Comparison of ENCODE assay signal across 9 cellular contexts in genomic region chr1:12618661-12619395, GRCh38. TPM values are rescaled to one million over a fixed set of nuclear protein-coding genes. Genes with fewer than 3 reads are reported as not detected.
A peak's percentile ranks its signal among the peaks of the same experiment; 100 is the strongest.
DNase-seq lines count a peak whose midpoint lies in the region; ATAC-seq and TF ChIP-seq lines count a peak whose summit lies in the region.
"Had no signal": no experiment of that assay in that cellular context is flagged by ENCODE, and none has a peak within 500 bp of the region (broad histone marks: within the 10 kb centered on the region; RNA-seq: fewer than 3 reads in every experiment).

No MANE protein-coding gene starts in this region.

- peaks cover 51 to 57% of the 10 kb centered on the region in 2 donors for H3K4me1 Mint-ChIP-seq in natural killer cell treated with Interleukin-12 subunit alpha and Interleukin-12 subunit beta and Interleukin-15 and Interleukin-18, amount 100 ng/mL, for 72 hours (ENCODE audit: low read depth in 2 of 2)

- no peak for TF ChIP-seq CTCF in GM12864 (IDR thresholded peaks at IDR 0.05; ENCODE audit: low read depth, low read length, missing control alignments)
- TF ChIP-seq CTCF in stomach (IDR thresholded peaks at IDR 0.05): no peak

- H3K4me3 ChIP-seq in GM12864 (ENCODE audit: low read depth, low read length): peak overlapping the region; percentile 50
- H3K4me3 ChIP-seq in NT2/D1 (ENCODE audit: insufficient read length, low read depth): peak overlapping the region; percentile 76
- H3K4me3 ChIP-seq in stomach: peak overlapping the region; percentile 73 to 84 (median 77)

- H3K27me3 ChIP-seq in NT2/D1 (ENCODE audit: insufficient read depth, insufficient read length): no peaks in the 10 kb centered on the region
- H3K27me3 ChIP-seq in stomach: peaks cover 0 to 7% (median 0%) of the 10 kb centered on the region in 3 donors

- peaks cover 9% of the 10 kb centered on the region for H3K4me1 ChIP-seq in NT2/D1 (ENCODE audit: insufficient read depth, insufficient read length)
- H3K4me1 ChIP-seq in stomach: peaks cover 44 to 79% (median 77%) of the 10 kb centered on the region in 4 donors

- peaks cover 4% of the 10 kb centered on the region for H3K36me3 Mint-ChIP-seq in natural killer cell treated with Interleukin-12 subunit alpha and Interleukin-12 subunit beta and Interleukin-15 and Interleukin-18, amount 100 ng/mL, for 72 hours

- no peaks in the 10 kb centered on the region for H3K36me3 ChIP-seq in NT2/D1 (ENCODE audit: insufficient read depth, insufficient read length, low read length)
- H3K36me3 ChIP-seq in stomach: no peaks in the 10 kb centered on the region

- peak overlapping the region; percentile 95 for H3K9ac ChIP-seq in NT2/D1 (ENCODE audit: insufficient read length, low read depth)

- ATAC-seq in natural killer cell treated with Interleukin-12 subunit alpha and Interleukin-12 subunit beta and Interleukin-15 and Interleukin-18, amount 100 ng/mL, for 72 hours: peak; percentile 47 to 64
- ATAC-seq in HG02885 (IDR thresholded peaks at IDR 0.05; ENCODE audit: poor library complexity, unreplicated experiment) (no peak), HG03460 (IDR thresholded peaks at IDR 0.05; ENCODE audit: unreplicated experiment) (no peak)

- DNase-seq in GM12864 (ENCODE audit: low read depth): no peak
- DNase-seq in NT2/D1 (ENCODE audit: low read depth, low spot score): peak; percentile 78
- DNase-seq in activated T-cell treated with anti-CD3 and anti-CD28 coated beads, Interleukin-2, amount 50 U/mL, for 48 hours: peak; percentile 81 to 84
- peak; percentile 47 for DNase-seq in fibroblast of gingiva (ENCODE audit: low read depth)
- DNase-seq in natural killer cell treated with Interleukin-12 subunit alpha and Interleukin-12 subunit beta and Interleukin-15 and Interleukin-18, amount 100 ng/mL, for 72 hours (ENCODE audit: low spot score): peak; percentile 81
- peak; percentile 65 for DNase-seq in stomach

- TF ChIP-seq EP300 in stomach (IDR thresholded peaks at IDR 0.05): no peak

- H3K9me3 ChIP-seq in NT2/D1 (ENCODE audit: insufficient read depth, low read length): no peaks in the 10 kb centered on the region
- H3K9me3 ChIP-seq in stomach: no peaks in the 10 kb centered on the region

- H3K27me3 Mint-ChIP-seq in natural killer cell treated with Interleukin-12 subunit alpha and Interleukin-12 subunit beta and Interleukin-15 and Interleukin-18, amount 100 ng/mL, for 72 hours: no peaks in the 10 kb centered on the region

- H3K9me3 Mint-ChIP-seq in natural killer cell treated with Interleukin-12 subunit alpha and Interleukin-12 subunit beta and Interleukin-15 and Interleukin-18, amount 100 ng/mL, for 72 hours: no peaks in the 10 kb centered on the region

- no peak for TF ChIP-seq POLR2A in stomach (IDR thresholded peaks at IDR 0.05)

- intact Hi-C loops in stomach (cut with DNase I; ENCODE audit: low total_unique reads): no loop called here

- H3K4me3 Mint-ChIP-seq in natural killer cell treated with Interleukin-12 subunit alpha and Interleukin-12 subunit beta and Interleukin-15 and Interleukin-18, amount 100 ng/mL, for 72 hours: peak overlapping the region; percentile 89

- peak overlapping the region; percentile 95 to 98 (median 97) for H3K27ac ChIP-seq in stomach

- H3K27ac Mint-ChIP-seq in natural killer cell treated with Interleukin-12 subunit alpha and Interleukin-12 subunit beta and Interleukin-15 and Interleukin-18, amount 100 ng/mL, for 72 hours: peak overlapping the region; percentile 82 to 96

- WGBS in stomach, 5 donors: 3 to 11% (median 4%) methylated on average over 27 to 28 of the region's 28 CpGs

RNA-seq across cellular contexts. Expression of gene DHRS3, which starts 0.8 kb away (rescaled TPM):
- 100 to 1,000 TPM in 1 of 2 donors, 10 to 100 TPM in 1; 96.6 to 178 TPM for total RNA-seq in natural killer cell treated with Interleukin-12 subunit alpha and Interleukin-12 subunit beta and Interleukin-15 and Interleukin-18, amount 100 ng/mL, for 72 hours
- 100 to 1,000 TPM in 1 of 5 donors, 10 to 100 TPM in 4; 15.1 to 103 (median 54.2) TPM for total RNA-seq in stomach
- 100 to 1,000 TPM in 1 of 3 donors, 10 to 100 TPM in 2; 50.2 to 102 (median 62.2) TPM for polyA plus RNA-seq in stomach

RNA-seq across cellular contexts. Expression of gene AADACL4, which starts 25.1 kb away (rescaled TPM):
- not detected for total RNA-seq in natural killer cell treated with Interleukin-12 subunit alpha and Interleukin-12 subunit beta and Interleukin-15 and Interleukin-18, amount 100 ng/mL, for 72 hours
- not detected for total RNA-seq in stomach
- polyA plus RNA-seq in stomach: not detected
- total RNA-seq: activated CD8-positive, alpha-beta memory T cell treated with anti-CD3 and anti-CD28 coated beads for 36 hours had no signal

Comparison
In these comparisons a context has a peak if more than half of its experiments do, and no peak if none do; other contexts are left out.
1. ATAC-seq: peak in natural killer cell treated with Interleukin-12 subunit alpha and Interleukin-12 subunit beta and Interleukin-15 and Interleukin-18, amount 100 ng/mL, for 72 hours (2 of 2); none in HG02885 (single experiment) and HG03460 (single experiment).
2. Peak in every context shown above with its lines, with median percentiles within 50 percentile points of each other: H3K4me3 ChIP-seq.